ENCODE assay signal across 8 cellular contexts in the genomic region with DNA sequence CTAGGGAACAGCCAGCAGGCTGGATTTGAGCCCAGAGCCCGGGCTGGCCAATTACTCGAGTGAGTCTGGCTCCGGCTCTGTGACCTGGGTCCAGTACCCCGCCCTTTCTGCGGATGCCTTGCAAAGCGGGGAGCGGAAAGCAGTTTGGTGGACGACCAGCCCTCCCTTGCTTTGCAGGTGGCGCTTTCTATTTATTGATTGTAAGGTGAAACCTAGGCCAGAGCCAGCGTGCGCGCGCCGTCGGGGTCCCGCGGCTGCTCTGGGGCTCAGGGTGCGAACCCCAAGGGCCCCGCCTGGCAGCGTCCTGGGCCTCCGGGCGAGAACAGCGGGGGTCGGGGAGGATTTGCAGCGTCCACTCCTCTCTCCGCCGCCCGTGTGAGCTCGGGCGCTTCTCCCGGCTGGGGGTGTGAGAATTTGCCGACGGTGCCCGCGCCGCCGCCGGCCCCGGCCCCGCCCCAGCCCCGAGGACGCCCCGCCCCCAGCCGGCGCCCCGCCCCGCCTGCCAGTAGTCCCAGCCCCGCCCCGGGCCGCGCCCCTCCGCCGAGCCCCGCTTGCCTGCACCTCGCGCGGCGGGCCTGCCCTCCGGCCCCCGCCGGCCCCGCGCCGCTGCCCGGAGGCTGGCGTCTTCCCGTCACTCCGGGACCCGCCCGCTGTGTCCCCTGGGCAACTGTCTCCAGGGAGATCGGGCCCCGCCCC. TPM values are rescaled to one million over a fixed set of nuclear protein-coding genes. Genes with fewer than 3 reads are reported as not detected.
DNase-seq lines count a peak whose midpoint lies in the region; ATAC-seq and TF ChIP-seq lines count a peak whose summit lies in the region.

No MANE protein-coding gene starts in this region.

- peak overlapping the region; percentile 70 for H3K4me3 Mint-ChIP-seq in chondrocyte (ENCODE audit: unreplicated experiment)

- H3K36me3 Mint-ChIP-seq in chondrocyte (ENCODE audit: low read depth) = no peaks in the 10 kb centered on the region

- no peak overlapping the region for H3K27ac Mint-ChIP-seq in chondrocyte (ENCODE audit: unreplicated experiment)

- POLR2A ChIA-PET in HEK293T (lab: Yijun Ruan, JAX) = no interaction called here

- H3K9me3 Mint-ChIP-seq in chondrocyte (ENCODE audit: low read depth) = no peaks in the 10 kb centered on the region

- intact Hi-C loops in left colon (cut with DNase I, micrococcal nuclease) = no loop called here

- CTCF ChIA-PET in HEK293T (lab: Yijun Ruan, JAX) = no interaction called here

- peak; percentile 98 for DNase-seq in GM03348 (ENCODE audit: low spot score)
- peak; percentile 93 for DNase-seq in HEK293T (ENCODE audit: extremely low spot score)
- DNase-seq in NCI-H1436 (lab: John Stamatoyannopoulos, UW) = peak; percentile 54
- DNase-seq in activated CD4-positive, alpha-beta T cell treated with anti-CD3 and anti-CD28 coated beads for 24 hours (ENCODE audit: low read depth in 2 of 2) = peak; percentile 79 to 80
- DNase-seq in chondrocyte (ENCODE audit: low spot score) = no peak
- peak; percentile 81 to 94 for DNase-seq in left colon
- peak; percentile 79 to 89 for DNase-seq in stimulated activated CD4-positive, alpha-beta T cell treated with anti-CD3 and anti-CD28 coated beads, Interleukin-1b, Interleukin-23, amount 100 ng/mL, for 4 hours (ENCODE audit: low read depth in 2 of 2)

- no peaks in the 10 kb centered on the region for H3K27me3 Mint-ChIP-seq in chondrocyte (ENCODE audit: low read depth)

- TF ChIP-seq CTCF in chondrocyte (IDR thresholded peaks at IDR 0.05) = no peak

- ATAC-seq in left colon (peak; percentile 90), GM18873 (IDR thresholded peaks at IDR 0.05; ENCODE audit: low FRiP score, unreplicated experiment) (no peak)

- peaks cover 37% of the 10 kb centered on the region for H3K4me1 Mint-ChIP-seq in chondrocyte (ENCODE audit: low read depth)

TF ChIP-seq in HEK293T, 16 proteins besides CTCF, POLR2A, EP300 and RAD21:
- TF ChIP-seq ZNF384 (IDR thresholded peaks at IDR 0.05) (no peak), L3MBTL2 (conservative IDR thresholded peaks at IDR 0.05) (peak; percentile 19; the same call in 1 of the 2 replicates), SP1 (IDR thresholded peaks at IDR 0.05) (no peak)
- TF ChIP-seq, protein P1, sequence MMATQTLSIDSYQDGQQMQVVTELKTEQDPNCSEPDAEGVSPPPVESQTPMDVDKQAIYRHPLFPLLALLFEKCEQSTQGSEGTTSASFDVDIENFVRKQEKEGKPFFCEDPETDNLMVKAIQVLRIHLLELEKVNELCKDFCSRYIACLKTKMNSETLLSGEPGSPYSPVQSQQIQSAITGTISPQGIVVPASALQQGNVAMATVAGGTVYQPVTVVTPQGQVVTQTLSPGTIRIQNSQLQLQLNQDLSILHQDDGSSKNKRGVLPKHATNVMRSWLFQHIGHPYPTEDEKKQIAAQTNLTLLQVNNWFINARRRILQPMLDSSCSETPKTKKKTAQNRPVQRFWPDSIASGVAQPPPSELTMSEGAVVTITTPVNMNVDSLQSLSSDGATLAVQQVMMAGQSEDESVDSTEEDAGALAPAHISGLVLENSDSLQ (IDR thresholded peaks at IDR 0.05) = 0 out of 2 replicates have a peak, but pooled peaks have one; percentile 16

RNA-seq across cellular contexts. Expression of a gene that starts 37.6 kb away (rescaled TPM):
- 2.9 to 4.5 TPM (median 4.3 TPM) in 3 replicates for total RNA-seq in chondrocyte
- 1 to 10 TPM; 1.6 to 5.4 TPM for total RNA-seq in left colon
